12 cellular contexts compared by ENCODE assay signal in the genomic region with DNA sequence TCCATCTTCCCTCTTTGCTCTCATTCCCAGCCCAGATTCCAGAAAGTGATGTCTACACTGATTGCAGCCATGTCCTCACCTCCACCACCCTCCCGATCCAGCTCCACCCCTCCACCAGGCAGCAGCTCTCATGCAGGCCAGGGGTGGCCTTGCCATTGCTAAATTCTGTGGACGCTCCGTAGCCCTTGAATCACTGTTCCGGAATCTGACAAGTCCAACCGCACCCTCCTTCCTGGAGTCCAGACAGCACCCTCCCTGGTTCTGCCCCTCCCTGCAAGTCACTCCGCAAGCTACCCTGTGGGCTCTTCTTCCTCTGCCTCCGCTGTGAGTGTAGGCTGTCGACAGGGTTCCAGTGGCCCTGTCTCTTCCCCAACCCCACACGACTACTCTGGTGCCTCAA. TPM values are rescaled to one million over a fixed set of nuclear protein-coding genes. Genes with fewer than 3 reads are reported as not detected.
DNase-seq lines count a peak whose midpoint lies in the region; ATAC-seq and TF ChIP-seq lines count a peak whose summit lies in the region.
"Had no signal": no experiment of that assay in that cellular context is flagged by ENCODE, and none has a peak within 500 bp of the region (broad histone marks: within the 10 kb centered on the region; RNA-seq: fewer than 3 reads in every experiment).

No MANE protein-coding gene starts in this region.

- peak; percentile 46 for DNase-seq in mammary epithelial cell
- DNase-seq in islet precursor cell: peak; percentile 63
- DNase-seq in testis: peak; percentile 54
- DNase-seq in NCI-H1105 treated with DMSO at 0.1 percent for 48 hours (lab: John Stamatoyannopoulos, UW): no peak
- DNase-seq in activated T-cell treated with anti-CD3 and anti-CD28 coated beads for 4 hours: no peak
- no peak for DNase-seq in smooth muscle cell (lab: John Stamatoyannopoulos, UW; ENCODE audit: unreplicated experiment)
- DNase-seq: activated CD4-positive, alpha-beta T cell treated with anti-CD3 and anti-CD28 coated beads, Interleukin-2, amount 50 U/mL, for 4 hours; anterior cingulate cortex; naive thymus-derived CD4-positive, alpha-beta T cell; SK-N-SH had no signal

- H3K9me3 ChIP-seq in HEK293 (ENCODE audit: control insufficient read depth, insufficient read depth, low read depth, low read length) (no peaks in the 10 kb centered on the region), mammary epithelial cell (replicated peaks; ENCODE audit: insufficient read depth, low read length) (no peaks in the 10 kb centered on the region), testis (no peaks in the 10 kb centered on the region), smooth muscle cell (replicated peaks; ENCODE audit: low read depth) (no peaks in the 10 kb centered on the region)
- H3K9me3 ChIP-seq: SK-N-SH had no signal

- H3K36me3 ChIP-seq in HEK293 (ENCODE audit: control insufficient read depth in 2 of 2, insufficient read depth in 1 of 2, low read length in 2 of 2): no peaks in the 10 kb centered on the region
- no peaks in the 10 kb centered on the region for H3K36me3 ChIP-seq in mammary epithelial cell (ENCODE audit: insufficient read depth, low read length)
- H3K36me3 ChIP-seq in testis (ENCODE audit: low read depth, missing control alignments): no peaks in the 10 kb centered on the region
- no peaks in the 10 kb centered on the region for H3K36me3 ChIP-seq in smooth muscle cell (ENCODE audit: low read depth)

- H2AFZ ChIP-seq in mammary epithelial cell (ENCODE audit: low read depth, low read length) (no peak overlapping the region), smooth muscle cell (ENCODE audit: low read depth) (no peak overlapping the region)

- H3K4me2 ChIP-seq in mammary epithelial cell (ENCODE audit: insufficient read depth, low read depth, low read length) (no peak overlapping the region), smooth muscle cell (no peak overlapping the region)
- H3K4me2 ChIP-seq: SK-N-SH had no signal

- in situ Hi-C loops in mammary epithelial cell (cut with MboI; ENCODE audit: low sequenced_read_pairs in 2 of 2): no loop called here

- no peak overlapping the region for H3K4me3 ChIP-seq in HEK293 (ENCODE audit: low read depth, low read length)
- H3K4me3 ChIP-seq in mammary epithelial cell (replicated peaks in 1 of 3; ENCODE audit: insufficient read depth in 1 of 3, low read depth in 2 of 3, low read length in 3 of 3): no peak overlapping the region
- H3K4me3 ChIP-seq in testis: no peak overlapping the region
- no peak overlapping the region for H3K4me3 ChIP-seq in smooth muscle cell

- H3K9ac ChIP-seq in mammary epithelial cell (ENCODE audit: insufficient read depth, low read length): no peak overlapping the region
- no peak overlapping the region for H3K9ac ChIP-seq in smooth muscle cell (ENCODE audit: low read depth)
- H3K9ac ChIP-seq: SK-N-SH had no signal

- no peak for ATAC-seq in HG02678 (IDR thresholded peaks at IDR 0.05; ENCODE audit: unreplicated experiment)
- ATAC-seq: naive thymus-derived CD4-positive, alpha-beta T cell had no signal

- no peak for TF ChIP-seq POLR2A in testis (IDR thresholded peaks at IDR 0.05)

- no peak overlapping the region for H3K27ac ChIP-seq in HEK293 (ENCODE audit: extremely low read depth, low read depth, low read length)
- H3K27ac ChIP-seq in mammary epithelial cell (ENCODE audit: insufficient read depth, low read depth, low read length): no peak overlapping the region
- no peak overlapping the region for H3K27ac ChIP-seq in testis
- no peak overlapping the region for H3K27ac ChIP-seq in smooth muscle cell (ENCODE audit: low read depth)

- H3F3A ChIP-seq in smooth muscle cell (ENCODE audit: low read depth): no peaks in the 10 kb centered on the region

- intact Hi-C loops in mammary epithelial cell (cut with micrococcal nuclease) (no loop called here), testis (cut with DNase I; ENCODE audit: low total_unique reads) (no loop called here)

- dilution Hi-C loops in mammary epithelial cell (cut with HindIII; ENCODE audit: low sequenced_read_pairs): no loop called here

- CTCF ChIA-PET in HEK293 (lab: Yijun Ruan, JAX): interaction anchor here (1.1 to 2.1 kb wide), 5 partner anchors 11 to 36 kb away, joined by 3 to 13 read pairs (median 6); no protein-coding TSS in a partner anchor
- CTCF ChIA-PET in mammary epithelial cell (lab: Charles Lee; ENCODE audit: low non-redundant PET): no interaction called here

- BruUV-seq in mammary epithelial cell (replicated peaks; lab: Mats Ljungman, UMichigan): no TSS peak

- no peaks in the 10 kb centered on the region for H4K20me1 ChIP-seq in mammary epithelial cell (ENCODE audit: insufficient read depth, low read length)
- peaks cover 11% of the 10 kb centered on the region for H4K20me1 ChIP-seq in smooth muscle cell (ENCODE audit: low read depth)

- H3K4me1 ChIP-seq in HEK293 (ENCODE audit: control insufficient read depth, insufficient read depth, low read length) (no peaks in the 10 kb centered on the region), mammary epithelial cell (ENCODE audit: insufficient read depth, low read length) (peaks cover 21% of the 10 kb centered on the region), testis (peaks cover 60% of the 10 kb centered on the region), smooth muscle cell (ENCODE audit: low read depth) (no peaks in the 10 kb centered on the region)

- POLR2A ChIA-PET in HEK293 (lab: Yijun Ruan, JAX): interaction anchor here (0.5 to 1.3 kb wide), 3 partner anchors 28 to 76 kb away, joined by 3 read pairs; no protein-coding TSS in a partner anchor

- TF ChIP-seq CTCF in HEK293 (tag by site-specific recombination; IDR thresholded peaks at IDR 0.05) (no peak), mammary epithelial cell (conservative IDR thresholded peaks at IDR 0.05 in 1 of 2, IDR thresholded peaks at IDR 0.05 in 1 of 2; ENCODE audit: extremely low read depth in 1 of 2, insufficient read depth in 1 of 2, low read depth in 1 of 2, low read length in 2 of 2) (no peak), testis (IDR thresholded peaks at IDR 0.05) (no peak), smooth muscle cell (IDR thresholded peaks at IDR 0.05; ENCODE audit: borderline replicate concordance, insufficient read depth, poor library complexity, severe bottlenecking) (no peak)

- H3K27me3 ChIP-seq in mammary epithelial cell (ENCODE audit: insufficient read depth, low read length): peaks cover 11% of the 10 kb centered on the region
- H3K27me3 ChIP-seq in testis: no peaks in the 10 kb centered on the region
- H3K27me3 ChIP-seq in smooth muscle cell (ENCODE audit: low read depth): peaks cover 12% of the 10 kb centered on the region

- WGBS in mammary epithelial cell (ENCODE audit: low coverage, missing lambda C conversion rate): 83% methylated on average over 8 of the region's 9 CpGs
- WGBS in testis, 2 donors: 66 to 83% methylated on average over 9 of the region's 9 CpGs
- 75% methylated on average over 9 of the region's 9 CpGs for WGBS in smooth muscle cell (ENCODE audit: low lambda C conversion rate)

- no peaks in the 10 kb centered on the region for H3K79me2 ChIP-seq in mammary epithelial cell (ENCODE audit: insufficient read depth, low read length)
- H3K79me2 ChIP-seq in smooth muscle cell (ENCODE audit: low read depth): no peaks in the 10 kb centered on the region

TF ChIP-seq in HEK293, 187 proteins besides CTCF, POLR2A, EP300 and RAD21:
- no peak for TF ChIP-seq ZNF473 (tag by site-specific recombination; IDR thresholded peaks at IDR 0.05)
- peak; percentile 92 for TF ChIP-seq ZNF600 (tag by site-specific recombination; IDR thresholded peaks at IDR 0.05)

RNA-seq across cellular contexts. Expression of a gene that starts 26.2 kb away (rescaled TPM):
- total RNA-seq in mammary epithelial cell (under 1 TPM; 0.17 to 0.82 TPM), testis (10 to 100 TPM; 42.4 to 44.0 TPM), smooth muscle cell (1.1 and 1.8 TPM in 2 replicates)
- polyA plus RNA-seq in mammary epithelial cell (0.16 TPM), testis (ENCODE audit: insufficient read depth, low read depth, low replicate concordance) (78.2 TPM), smooth muscle cell (1.1 and 4.3 TPM in 2 replicates)
- not detected for polyA minus RNA-seq in mammary epithelial cell

RNA-seq across cellular contexts. Expression of a gene that starts 44.7 kb away (rescaled TPM):
- total RNA-seq in mammary epithelial cell (under 1 TPM in 1 of 2 donors, not detected in 1; 0.17 TPM), testis (1 to 10 TPM in 1 of 2 donors, under 1 TPM in 1; 0.81 to 1.7 TPM), smooth muscle cell (0.58 TPM in 1 of 2 replicates, not detected in the other)
- polyA plus RNA-seq in mammary epithelial cell (not detected), testis (ENCODE audit: insufficient read depth, low read depth, low replicate concordance) (0.96 TPM), smooth muscle cell (0.38 TPM in 1 of 2 replicates, not detected in the other)
- not detected for polyA minus RNA-seq in mammary epithelial cell
- polyA plus RNA-seq: naive thymus-derived CD4-positive, alpha-beta T cell; SK-N-SH had no signal

RNA-seq across cellular contexts. Expression of a gene that starts 45.1 kb away (rescaled TPM):
- total RNA-seq in mammary epithelial cell (10 to 100 TPM; 20.3 to 69.0 TPM), testis (100 to 1,000 TPM; 120 to 138 TPM), smooth muscle cell (22.2 and 23.0 TPM in 2 replicates)
- polyA plus RNA-seq in mammary epithelial cell (41.5 TPM), testis (ENCODE audit: insufficient read depth, low read depth, low replicate concordance) (76.3 TPM), smooth muscle cell (22.5 and 39.8 TPM in 2 replicates)
- polyA minus RNA-seq in mammary epithelial cell: 97.4 TPM

RNA-seq across cellular contexts. Expression of a gene that starts 47.1 kb away (rescaled TPM):
- 1 to 10 TPM; 4.7 to 5.7 TPM for total RNA-seq in mammary epithelial cell
- 5.6 TPM for polyA plus RNA-seq in mammary epithelial cell
- 1.2 TPM for polyA minus RNA-seq in mammary epithelial cell
- 1 to 10 TPM; 7.2 to 9.5 TPM for total RNA-seq in testis
- polyA plus RNA-seq in testis (ENCODE audit: insufficient read depth, low read depth, low replicate concordance): 11.6 TPM
- 5.3 and 6.5 TPM in 2 replicates for total RNA-seq in smooth muscle cell
- polyA plus RNA-seq in smooth muscle cell: 5.4 and 7.7 TPM in 2 replicates

Comparison
In these comparisons a context has a peak if more than half of its experiments do, and no peak if none do; other contexts are left out.
1. DNase-seq: peak in mammary epithelial cell (single experiment), islet precursor cell (single experiment) and testis (single experiment); none in NCI-H1105 treated with DMSO at 0.1 percent for 48 hours (single experiment), activated T-cell treated with anti-CD3 and anti-CD28 coated beads for 4 hours (single experiment) and smooth muscle cell (single experiment).
2. RNA of a gene that starts 26.2 kb away (total RNA-seq): 42.4 to 44.0 TPM in testis; 1.1 to 1.8 TPM in smooth muscle cell and 0.17 to 0.82 TPM in mammary epithelial cell; every median in the first group is over 10 times any median in the second.